In the genomic region with DNA sequence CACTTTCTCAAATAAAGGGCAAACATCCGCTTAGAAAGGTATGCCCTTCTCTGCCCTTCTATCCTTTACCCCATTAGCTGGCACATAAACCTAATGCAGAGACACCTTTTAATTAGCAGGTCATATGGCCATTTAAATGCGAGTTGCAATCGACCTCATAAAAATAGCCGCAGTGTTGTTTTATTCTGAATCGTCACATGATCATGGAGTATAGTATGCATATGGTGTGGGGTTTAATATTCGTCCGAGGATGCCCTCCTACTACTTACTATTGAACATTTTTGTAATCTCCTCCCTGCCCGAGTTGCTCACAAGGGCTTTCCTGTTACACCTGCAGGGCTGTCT, we compare ENCODE assay signal across 8 cellular contexts.
DNase-seq lines count a peak whose midpoint lies in the region; ATAC-seq and TF ChIP-seq lines count a peak whose summit lies in the region.

No MANE protein-coding gene starts in this region.

- no peaks in the 10 kb centered on the region for H3K27me3 Mint-ChIP-seq in stimulated activated naive CD8-positive, alpha-beta T cell treated with anti-CD3 and anti-CD28 coated beads, Interleukin-15, Interleukin-2, amounts not matched to agents 100 ng/mL and 50 ng/mL, for 24 hours
- no peaks in the 10 kb centered on the region for H3K27me3 Mint-ChIP-seq in naive thymus-derived CD4-positive, alpha-beta T cell

- H3K9me3 Mint-ChIP-seq in stimulated activated naive CD8-positive, alpha-beta T cell treated with anti-CD3 and anti-CD28 coated beads, Interleukin-15, Interleukin-2, amounts not matched to agents 100 ng/mL and 50 ng/mL, for 24 hours: no peaks in the 10 kb centered on the region
- no peaks in the 10 kb centered on the region for H3K9me3 Mint-ChIP-seq in naive thymus-derived CD4-positive, alpha-beta T cell

- peak overlapping the region; percentile 86 for H3K4me3 Mint-ChIP-seq in stimulated activated naive CD8-positive, alpha-beta T cell treated with anti-CD3 and anti-CD28 coated beads, Interleukin-15, Interleukin-2, amounts not matched to agents 100 ng/mL and 50 ng/mL, for 24 hours
- peak overlapping the region; percentile 81 to 93 (median 90) for H3K4me3 Mint-ChIP-seq in naive thymus-derived CD4-positive, alpha-beta T cell

- H3K4me1 Mint-ChIP-seq in stimulated activated naive CD8-positive, alpha-beta T cell treated with anti-CD3 and anti-CD28 coated beads, Interleukin-15, Interleukin-2, amounts not matched to agents 100 ng/mL and 50 ng/mL, for 24 hours (ENCODE audit: low read depth): peaks cover 96% of the 10 kb centered on the region
- peaks cover 53 to 100% (median 95%) of the 10 kb centered on the region in 7 donors for H3K4me1 Mint-ChIP-seq in naive thymus-derived CD4-positive, alpha-beta T cell

- no peaks in the 10 kb centered on the region for H3K9me3 ChIP-seq in naive thymus-derived CD4-positive, alpha-beta T cell (ENCODE audit: control insufficient read depth in 2 of 3, low read length in 3 of 3)

- POLR2A ChIA-PET in naive thymus-derived CD4-positive, alpha-beta T cell (lab: Charles Lee): interaction anchor here (0.9 to 1.9 kb wide), 4 partner anchors 11 to 1269 kb away, joined by 3 to 10 read pairs (median 4); partner anchors contain the start of gene PIK3R1

- TF ChIP-seq CTCF in coronary artery (IDR thresholded peaks at IDR 0.05): no peak

- intact Hi-C loops in naive thymus-derived CD4-positive, alpha-beta T cell (cut with micrococcal nuclease): loop anchor here (2.0 to 10.0 kb wide), 9 partner anchors 81 to 1283 kb away; partner anchors contain the start of gene SLC30A5 (in 1 of the 2)

- ATAC-seq in stimulated activated naive CD8-positive, alpha-beta T cell treated with anti-CD3 and anti-CD28 coated beads, Interleukin-15, Interleukin-2, amounts not matched to agents 100 U/mL and 50 U/mL, for 24 hours: no peak
- no peak for ATAC-seq in naive thymus-derived CD4-positive, alpha-beta T cell
- ATAC-seq in GM21381 (IDR thresholded peaks at IDR 0.05; ENCODE audit: unreplicated experiment) (no peak), HG02884 (IDR thresholded peaks at IDR 0.05; ENCODE audit: unreplicated experiment) (no peak)

- peak overlapping the region; percentile 83 for H3K27ac Mint-ChIP-seq in stimulated activated naive CD8-positive, alpha-beta T cell treated with anti-CD3 and anti-CD28 coated beads, Interleukin-15, Interleukin-2, amounts not matched to agents 100 ng/mL and 50 ng/mL, for 24 hours
- H3K27ac Mint-ChIP-seq in naive thymus-derived CD4-positive, alpha-beta T cell: peak overlapping the region; percentile 75 to 97 (median 92)

- DNase-seq in stimulated activated naive CD8-positive, alpha-beta T cell treated with anti-CD3 and anti-CD28 coated beads, Interleukin-15, Interleukin-2, amounts not matched to agents 100 U/mL and 50 U/mL, for 24 hours: no peak
- no peak for DNase-seq in coronary artery (ENCODE audit: low spot score)
- no peak for DNase-seq in naive thymus-derived CD4-positive, alpha-beta T cell
- no peak for DNase-seq in HT-29 (ENCODE audit: low spot score)
- DNase-seq in NCI-H2227 (lab: John Stamatoyannopoulos, UW; ENCODE audit: unreplicated experiment): no peak

- H3K36me3 Mint-ChIP-seq in stimulated activated naive CD8-positive, alpha-beta T cell treated with anti-CD3 and anti-CD28 coated beads, Interleukin-15, Interleukin-2, amounts not matched to agents 100 ng/mL and 50 ng/mL, for 24 hours (ENCODE audit: low read depth): peaks cover 42% of the 10 kb centered on the region
- H3K36me3 Mint-ChIP-seq in naive thymus-derived CD4-positive, alpha-beta T cell: peaks cover 4 to 25% (median 16%) of the 10 kb centered on the region in 5 donors

- peaks cover 69 to 82% of the 10 kb centered on the region in 2 donors for H3K4me1 ChIP-seq in naive thymus-derived CD4-positive, alpha-beta T cell (ENCODE audit: control insufficient read depth in 2 of 2, insufficient read depth in 2 of 2, low read length in 2 of 2)

- CTCF ChIA-PET in naive thymus-derived CD4-positive, alpha-beta T cell (lab: Charles Lee): interaction anchor here (0.6 to 3.0 kb wide), 9 partner anchors 15 to 387 kb away, joined by 3 to 31 read pairs (median 4); no protein-coding TSS in a partner anchor

- peak overlapping the region; percentile 83 to 89 for H3K27ac ChIP-seq in coronary artery
- H3K27ac ChIP-seq in naive thymus-derived CD4-positive, alpha-beta T cell (ENCODE audit: low read depth, low read length): peak overlapping the region; percentile 55

- peak overlapping the region; percentile 74 for H3K4me3 ChIP-seq in coronary artery
- H3K4me3 ChIP-seq in naive thymus-derived CD4-positive, alpha-beta T cell (ENCODE audit: low read length): peak overlapping the region; percentile 65

- H3K36me3 ChIP-seq in naive thymus-derived CD4-positive, alpha-beta T cell (ENCODE audit: control insufficient read depth in 2 of 3, insufficient read depth in 3 of 3, low read length in 3 of 3): peaks cover 10 to 15% (median 14%) of the 10 kb centered on the region in 3 experiments

- no peaks in the 10 kb centered on the region for H3K27me3 ChIP-seq in naive thymus-derived CD4-positive, alpha-beta T cell (ENCODE audit: control insufficient read depth in 2 of 2, insufficient read depth in 2 of 2, low read length in 2 of 2)
